ENCODE assay signal across 12 cellular contexts in the genomic region with DNA sequence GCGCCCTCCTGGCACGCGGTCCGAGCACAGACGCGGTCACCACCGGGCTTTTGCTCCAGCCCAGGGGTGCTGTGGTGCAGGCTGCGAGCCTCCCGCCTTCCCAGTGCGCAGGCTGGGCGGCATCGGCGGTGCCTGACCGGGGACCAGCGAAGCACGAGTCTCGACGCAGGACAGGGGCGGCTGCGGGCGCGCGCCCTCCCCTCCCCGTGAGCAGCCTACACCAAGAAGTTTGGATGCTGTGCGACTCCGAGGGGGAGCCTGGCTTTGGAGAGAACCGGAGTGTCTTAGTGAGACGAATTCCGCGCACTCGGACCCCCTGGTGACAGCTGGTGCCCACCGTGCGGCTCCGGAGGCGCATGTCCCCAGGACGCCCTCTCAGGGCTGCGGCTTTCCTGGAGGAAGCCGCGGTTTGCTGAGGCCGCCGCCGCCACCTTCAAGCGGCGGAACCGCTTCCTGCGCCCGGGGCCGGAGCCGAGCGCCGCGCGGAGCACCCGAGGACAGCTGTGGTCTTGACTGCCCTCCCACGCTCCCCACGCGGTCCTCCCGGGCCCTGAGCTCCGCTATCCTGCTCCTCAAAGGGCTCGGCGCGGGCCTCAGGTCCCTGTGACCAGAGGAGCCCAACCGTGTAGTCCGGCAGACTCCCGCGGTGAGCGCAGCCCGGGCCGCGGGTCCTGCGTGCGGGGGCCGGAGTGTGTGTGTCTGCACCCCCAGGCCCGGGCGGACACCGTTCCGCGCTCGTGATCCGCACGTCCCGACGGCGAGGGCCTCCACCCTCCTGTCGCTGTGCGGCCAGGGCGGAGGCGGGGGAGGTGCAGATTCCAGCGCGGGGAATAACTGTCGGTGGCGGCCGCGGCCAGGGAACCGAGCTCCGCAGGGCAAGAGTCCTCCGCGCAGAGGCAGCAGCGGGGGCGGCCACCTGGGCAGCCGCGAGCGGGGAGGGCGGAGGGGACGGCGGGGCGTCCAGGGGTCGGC. TPM values are rescaled to one million over a fixed set of nuclear protein-coding genes. Genes with fewer than 3 reads are reported as not detected.
DNase-seq lines count a peak whose midpoint lies in the region; ATAC-seq and TF ChIP-seq lines count a peak whose summit lies in the region.
"Had no signal": no experiment of that assay in that cellular context is flagged by ENCODE, and none has a peak within 500 bp of the region (broad histone marks: within the 10 kb centered on the region; RNA-seq: fewer than 3 reads in every experiment).

No MANE protein-coding gene starts in this region.

- intact Hi-C loops in heart left ventricle (cut with DNase I), result loop anchor here in 1 of 10 donors (5.0 kb wide), 1 partner anchor 405 kb away; no protein-coding TSS in a partner anchor
- intact Hi-C loops in right cardiac atrium (cut with DNase I), result no loop called here

- ATAC-seq in heart left ventricle, result peak in 1 of 4 donors; percentile 42
- ATAC-seq in right cardiac atrium, result no peak
- ATAC-seq in stimulated activated naive B cell treated with anti-CD40 and anti-IgM and Interleukin-4, amounts not matched to agents 10 μg/mL and 1 μg/mL and 100 μg/mL, for 72 hours (replicated peaks), result no peak
- ATAC-seq in HG02884 (IDR thresholded peaks at IDR 0.05; ENCODE audit: unreplicated experiment), result no peak

- no peak overlapping the region for H3K27ac ChIP-seq in heart left ventricle
- H3K27ac ChIP-seq in right cardiac atrium (ENCODE audit: low read length), result no peak overlapping the region
- no peak overlapping the region for H3K27ac ChIP-seq in SK-N-SH (ENCODE audit: low read depth in 2 of 2, low read length in 1 of 2)
- H3K27ac ChIP-seq: stomach had no signal

- no peaks in the 10 kb centered on the region for H3K9me2 ChIP-seq in SK-N-SH

- no peak for TF ChIP-seq POLR2A in heart left ventricle (IDR thresholded peaks at IDR 0.05)

- no peaks in the 10 kb centered on the region for H3K36me3 Mint-ChIP-seq in stimulated activated naive B cell treated with anti-CD40 and anti-IgM and Interleukin-4, amounts not matched to agents 10 μg/mL and 1 μg/mL and 100 μg/mL, for 72 hours
- H3K36me3 Mint-ChIP-seq in activated CD4-positive, alpha-beta T cell treated with anti-CD3 and anti-CD28 coated beads, Interleukin-2, amount 10 ng/mL, durations not matched to agents 7 days and 5 days (ENCODE audit: low read depth), result no peaks in the 10 kb centered on the region

- peaks cover 0 to 23% (median 5%) of the 10 kb centered on the region in 12 donors for H3K4me1 ChIP-seq in heart left ventricle
- H3K4me1 ChIP-seq in right cardiac atrium (ENCODE audit: control insufficient read depth, insufficient read depth, low read length), result no peaks in the 10 kb centered on the region
- H3K4me1 ChIP-seq in SK-N-SH (ENCODE audit: control insufficient read depth in 1 of 2, insufficient read depth in 2 of 2, low read depth in 1 of 2, low read length in 1 of 2), result no peaks in the 10 kb centered on the region; a peak in 1 of 4 replicates

- peak overlapping the region in 8 of 12 donors; percentile 2 to 33 (median 7) for H3K4me3 ChIP-seq in heart left ventricle
- H3K4me3 ChIP-seq in right cardiac atrium (ENCODE audit: low read length), result no peak overlapping the region
- no peak overlapping the region for H3K4me3 ChIP-seq in SK-N-SH (ENCODE audit: low read depth in 2 of 2, low read length in 1 of 2)
- peak overlapping the region; percentile 4 for H3K4me3 ChIP-seq in iPS-11a (ENCODE audit: low read depth, low read length)

- DNase-seq in heart left ventricle (no peak), right cardiac atrium (no peak), SK-N-SH (peak; percentile 75)
- DNase-seq in stimulated activated naive B cell treated with anti-CD40 and anti-IgM and Interleukin-4, amounts not matched to agents 10 μg/mL and 1 μg/mL and 100 μg/mL, for 72 hours, result no peak
- DNase-seq in stimulated activated CD4-positive, alpha-beta T cell treated with anti-CD3 and anti-CD28 coated beads, Interleukin-4, amount 100 ng/mL, for 24 hours, result no peak
- DNase-seq in activated CD4-positive, alpha-beta T cell treated with anti-CD3 and anti-CD28 coated beads, Interleukin-2, amount 10 ng/mL, durations not matched to agents 7 days and 5 days, result no peak
- DNase-seq: NCI-H1436 treated with DMSO at 0.1 percent for 48 hours, stomach had no signal

- H3K27me3 Mint-ChIP-seq in stimulated activated naive B cell treated with anti-CD40 and anti-IgM and Interleukin-4, amounts not matched to agents 10 μg/mL and 1 μg/mL and 100 μg/mL, for 72 hours, result peaks cover 68 to 70% of the 10 kb centered on the region in 2 donors
- H3K27me3 Mint-ChIP-seq in activated CD4-positive, alpha-beta T cell treated with anti-CD3 and anti-CD28 coated beads, Interleukin-2, amount 10 ng/mL, durations not matched to agents 7 days and 5 days, result peaks cover 46% of the 10 kb centered on the region

- CTCF ChIA-PET in SK-N-SH (lab: Yijun Ruan, JAX), result interaction anchor here (1.5 kb wide), 2 partner anchors 16 to 25 kb away, joined by 4 to 6 read pairs; no protein-coding TSS in a partner anchor
- CTCF ChIA-PET in activated CD4-positive, alpha-beta T cell treated with anti-CD3 and anti-CD28 coated beads, Interleukin-2, amount 10 ng/mL, durations not matched to agents 7 days and 5 days (lab: Charles Lee), result no interaction called here

- H3K36me3 ChIP-seq in heart left ventricle (no peaks in the 10 kb centered on the region), SK-N-SH (replicated peaks in 1 of 2; ENCODE audit: control insufficient read depth in 1 of 2, insufficient read depth in 2 of 2, low read length in 1 of 2) (no peaks in the 10 kb centered on the region)
- H3K36me3 ChIP-seq: stomach had no signal

- 1 to 7% (median 2%) methylated on average over 3 to 108 of the region's 108 CpGs for WGBS in heart left ventricle, 4 donors
- under 1% methylated on average over 108 of the region's 108 CpGs for WGBS in right cardiac atrium
- WGBS in SK-N-SH (ENCODE audit: low lambda C conversion rate), result under 1% methylated on average over 25 of the region's 108 CpGs

- TF ChIP-seq CTCF in heart left ventricle (IDR thresholded peaks at IDR 0.05), result no peak
- no peak for TF ChIP-seq CTCF in SK-N-SH (IDR thresholded peaks at IDR 0.05)

- H3K9me3 Mint-ChIP-seq in stimulated activated naive B cell treated with anti-CD40 and anti-IgM and Interleukin-4, amounts not matched to agents 10 μg/mL and 1 μg/mL and 100 μg/mL, for 72 hours, result peaks cover 0 to 5% of the 10 kb centered on the region in 2 donors
- no peaks in the 10 kb centered on the region for H3K9me3 Mint-ChIP-seq in activated CD4-positive, alpha-beta T cell treated with anti-CD3 and anti-CD28 coated beads, Interleukin-2, amount 10 ng/mL, durations not matched to agents 7 days and 5 days
- H3K9me3 Mint-ChIP-seq: neural crest cell; T-helper 1 cell treated with Interleukin-12 subunit alpha and Interleukin-12 subunit beta and Interleukin-4 antibody, amounts not matched to agents 30 μg/mL and 1 μg/mL, for 36 hours had no signal

- TF ChIP-seq RAD21 in SK-N-SH (IDR thresholded peaks at IDR 0.05; ENCODE audit: low read length), result no peak

- H3K4me2 ChIP-seq in SK-N-SH, result no peak overlapping the region

- H3K4me3 Mint-ChIP-seq in stimulated activated naive B cell treated with anti-CD40 and anti-IgM and Interleukin-4, amounts not matched to agents 10 μg/mL and 1 μg/mL and 100 μg/mL, for 72 hours, result no peak overlapping the region
- H3K4me3 Mint-ChIP-seq in activated CD4-positive, alpha-beta T cell treated with anti-CD3 and anti-CD28 coated beads, Interleukin-2, amount 10 ng/mL, durations not matched to agents 7 days and 5 days, result no peak overlapping the region
- H3K4me3 Mint-ChIP-seq: neural crest cell; T-helper 1 cell treated with Interleukin-12 subunit alpha and Interleukin-12 subunit beta and Interleukin-4 antibody, amounts not matched to agents 30 μg/mL and 1 μg/mL, for 36 hours had no signal

- POLR2A ChIA-PET in SK-N-SH (lab: Yijun Ruan, JAX), result no interaction called here
- POLR2A ChIA-PET in activated CD4-positive, alpha-beta T cell treated with anti-CD3 and anti-CD28 coated beads, Interleukin-2, amount 10 ng/mL, durations not matched to agents 7 days and 5 days (lab: Charles Lee), result no interaction called here

- H3K27me3 ChIP-seq in heart left ventricle (peaks cover 35 to 86% (median 57%) of the 10 kb centered on the region in 9 donors), right cardiac atrium (ENCODE audit: control insufficient read depth, insufficient read depth) (no peaks in the 10 kb centered on the region), SK-N-SH (ENCODE audit: insufficient read depth) (peaks cover 51% of the 10 kb centered on the region)

- H3K9me3 ChIP-seq in heart left ventricle (no peaks in the 10 kb centered on the region), right cardiac atrium (ENCODE audit: control insufficient read depth, low read length) (no peaks in the 10 kb centered on the region), SK-N-SH (no peaks in the 10 kb centered on the region)
- H3K9me3 ChIP-seq: stomach had no signal

- no peaks in the 10 kb centered on the region for H4K20me1 ChIP-seq in SK-N-SH (ENCODE audit: insufficient read depth)

- H2AFZ ChIP-seq in SK-N-SH (ENCODE audit: low read depth), result no peak overlapping the region

- H3K79me2 ChIP-seq in SK-N-SH (ENCODE audit: insufficient read depth), result no peaks in the 10 kb centered on the region

- TF ChIP-seq EP300 in SK-N-SH (IDR thresholded peaks at IDR 0.05; ENCODE audit: borderline replicate concordance in 1 of 2, low read depth in 1 of 2, low read length in 1 of 2), result no peak

- no peak overlapping the region for H3K9ac ChIP-seq in SK-N-SH

- no peaks in the 10 kb centered on the region for H3F3A ChIP-seq in SK-N-SH (replicated peaks; ENCODE audit: insufficient read depth)

- H3K4me1 Mint-ChIP-seq in stimulated activated naive B cell treated with anti-CD40 and anti-IgM and Interleukin-4, amounts not matched to agents 10 μg/mL and 1 μg/mL and 100 μg/mL, for 72 hours, result no peaks in the 10 kb centered on the region
- no peaks in the 10 kb centered on the region for H3K4me1 Mint-ChIP-seq in activated CD4-positive, alpha-beta T cell treated with anti-CD3 and anti-CD28 coated beads, Interleukin-2, amount 10 ng/mL, durations not matched to agents 7 days and 5 days
- H3K4me1 Mint-ChIP-seq: neural crest cell had no signal

- peak overlapping the region; percentile 37 for H3K27ac Mint-ChIP-seq in stimulated activated naive B cell treated with anti-CD40 and anti-IgM and Interleukin-4, amounts not matched to agents 10 μg/mL and 1 μg/mL and 100 μg/mL, for 72 hours
- H3K27ac Mint-ChIP-seq in activated CD4-positive, alpha-beta T cell treated with anti-CD3 and anti-CD28 coated beads, Interleukin-2, amount 10 ng/mL, durations not matched to agents 7 days and 5 days, result no peak overlapping the region
- H3K27ac Mint-ChIP-seq: T-helper 1 cell treated with Interleukin-12 subunit alpha and Interleukin-12 subunit beta and Interleukin-4 antibody, amounts not matched to agents 30 μg/mL and 1 μg/mL, for 36 hours had no signal

RNA-seq across cellular contexts. Expression of gene FGF3, which starts 1.7 kb away (rescaled TPM):
- total RNA-seq in heart left ventricle, result not detected
- polyA plus RNA-seq in heart left ventricle, result not detected
- total RNA-seq in right cardiac atrium, result not detected
- not detected for polyA plus RNA-seq in right cardiac atrium
- not detected in 2 replicates for polyA plus RNA-seq in SK-N-SH (2012; rRNA removed)
- not detected in 2 replicates for polyA plus RNA-seq in SK-N-SH (2012; cell fraction: cytosol; rRNA removed)
- polyA plus RNA-seq in SK-N-SH (2012; cell fraction: nucleus; rRNA removed), result not detected in 2 replicates
- total RNA-seq in activated CD4-positive, alpha-beta T cell treated with anti-CD3 and anti-CD28 coated beads, Interleukin-2, amount 10 ng/mL, durations not matched to agents 7 days and 5 days, result not detected
- total RNA-seq: neural crest cell, stomach had no signal
- polyA plus RNA-seq: stomach had no signal

RNA-seq across cellular contexts. Expression of gene FGF4, which starts 42.4 kb away (rescaled TPM):
- total RNA-seq in heart left ventricle (not detected), right cardiac atrium (not detected)
- polyA plus RNA-seq in heart left ventricle (not detected), right cardiac atrium (not detected), SK-N-SH (2012; rRNA removed) (not detected in 2 replicates)
- not detected in 2 replicates for polyA plus RNA-seq in SK-N-SH (2012; cell fraction: cytosol; rRNA removed)
- not detected in 2 replicates for polyA plus RNA-seq in SK-N-SH (2012; cell fraction: nucleus; rRNA removed)
- not detected for total RNA-seq in activated CD4-positive, alpha-beta T cell treated with anti-CD3 and anti-CD28 coated beads, Interleukin-2, amount 10 ng/mL, durations not matched to agents 7 days and 5 days
- total RNA-seq: neural crest cell, stomach had no signal
- polyA plus RNA-seq: stomach had no signal

Comparison
In these comparisons a context has a peak if more than half of its experiments do, and no peak if none do; other contexts are left out.
1. H3K4me3 ChIP-seq: peak in heart left ventricle (8 of 12) and iPS-11a (single experiment); none in right cardiac atrium (single experiment) and SK-N-SH (0 of 2).